In the genomic region with DNA sequence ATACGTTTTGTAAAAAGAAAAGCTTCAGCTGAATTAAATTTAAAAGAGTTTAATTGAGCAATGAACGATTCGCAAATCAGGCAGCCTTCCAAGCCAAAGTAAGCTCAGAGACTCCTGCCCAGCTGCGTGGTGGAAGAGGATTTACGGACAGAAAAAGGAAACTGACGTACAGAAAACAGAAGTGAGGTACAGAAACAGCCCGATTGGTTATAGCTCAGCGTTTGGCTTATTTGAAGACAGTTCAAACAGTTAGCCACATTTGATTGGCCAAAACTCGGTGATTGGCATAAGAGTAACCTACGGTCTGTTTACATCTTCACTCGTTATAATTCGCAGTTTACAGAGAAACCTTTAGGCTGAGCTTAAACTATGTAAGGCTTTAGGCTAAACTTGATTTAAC, we compare ENCODE assay signal across 2 cellular contexts.
TF ChIP-seq lines count a peak whose summit lies in the region.

No MANE protein-coding gene starts in this region.

TF ChIP-seq in SK-N-SH, 30 proteins besides CTCF, POLR2A, EP300 and RAD21:
- TF ChIP-seq SIN3A (IDR thresholded peaks at IDR 0.05; ENCODE audit: borderline replicate concordance, low read depth, low read length) (no peak), PBX3 (IDR thresholded peaks at IDR 0.05) (peak; percentile 43), FOXM1 (IDR thresholded peaks at IDR 0.05; ENCODE audit: low read depth) (no peak), TAF1 (IDR thresholded peaks at IDR 0.05; ENCODE audit: borderline replicate concordance, low read depth, low read length) (no peak), MXI1 (IDR thresholded peaks at IDR 0.05; ENCODE audit: low read depth, low read length) (no peak)

TF ChIP-seq in GM23338, 12 proteins besides CTCF, POLR2A, EP300 and RAD21:
- TF ChIP-seq, protein P1, sequence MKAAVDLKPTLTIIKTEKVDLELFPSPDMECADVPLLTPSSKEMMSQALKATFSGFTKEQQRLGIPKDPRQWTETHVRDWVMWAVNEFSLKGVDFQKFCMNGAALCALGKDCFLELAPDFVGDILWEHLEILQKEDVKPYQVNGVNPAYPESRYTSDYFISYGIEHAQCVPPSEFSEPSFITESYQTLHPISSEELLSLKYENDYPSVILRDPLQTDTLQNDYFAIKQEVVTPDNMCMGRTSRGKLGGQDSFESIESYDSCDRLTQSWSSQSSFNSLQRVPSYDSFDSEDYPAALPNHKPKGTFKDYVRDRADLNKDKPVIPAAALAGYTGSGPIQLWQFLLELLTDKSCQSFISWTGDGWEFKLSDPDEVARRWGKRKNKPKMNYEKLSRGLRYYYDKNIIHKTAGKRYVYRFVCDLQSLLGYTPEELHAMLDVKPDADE (IDR thresholded peaks at IDR 0.05), result no peak
- TF ChIP-seq ZNF114 (CRISPR knock-in tag; IDR thresholded peaks at IDR 0.05), result no peak
TF ChIP-seq in GM23338: peak in this region for 0.
